In genomic region chr10:88080213-88080612, GRCh38 we compare ENCODE assay signal across 8 cellular contexts.
A peak's percentile ranks its signal among the peaks of the same experiment; 100 is the strongest.
DNase-seq lines count a peak whose midpoint lies in the region; ATAC-seq and TF ChIP-seq lines count a peak whose summit lies in the region.

No MANE protein-coding gene starts in this region.

- H3K4me1 Mint-ChIP-seq in T-helper 17 cell: peaks cover 10% of the 10 kb centered on the region

- H3K9me3 ChIP-seq in Karpas-422 (ENCODE audit: low read length) (no peaks in the 10 kb centered on the region), left lung (no peaks in the 10 kb centered on the region), T-helper 17 cell (ENCODE audit: control insufficient read depth, low read length, poor library complexity, severe bottlenecking) (no peaks in the 10 kb centered on the region)

- H3K9me2 ChIP-seq in Karpas-422 (replicated peaks; ENCODE audit: insufficient read depth, low read length): no peaks in the 10 kb centered on the region

- intact Hi-C loops in left lung (cut with DNase I): no loop called here

- peak overlapping the region; percentile 71 for H3K9ac ChIP-seq in Karpas-422 (ENCODE audit: low read length)

- H3K4me2 ChIP-seq in Karpas-422 (ENCODE audit: low read depth, low read length, poor library complexity, severe bottlenecking): peak overlapping the region; percentile 78

- no peak overlapping the region for H3K27ac Mint-ChIP-seq in T-helper 17 cell

- H3K4me3 ChIP-seq in Karpas-422 (ENCODE audit: low read length): peak overlapping the region; percentile 27; the same call in 1 of the 2 replicates
- H3K4me3 ChIP-seq in left lung: no peak overlapping the region

- POLR2A ChIA-PET in GM10248 (lab: Yijun Ruan, JAX): no interaction called here

- H3K79me2 ChIP-seq in Karpas-422 (ENCODE audit: low read length): no peaks in the 10 kb centered on the region

- H3K36me3 ChIP-seq in Karpas-422 (ENCODE audit: insufficient read depth, low read length): no peaks in the 10 kb centered on the region
- no peaks in the 10 kb centered on the region for H3K36me3 ChIP-seq in left lung

- DNase-seq in GM10248 (ENCODE audit: extremely low spot score) (peak; percentile 59), Karpas-422 (peak; percentile 49), left lung (no peak), T-helper 17 cell (no peak), DMS 273 (lab: John Stamatoyannopoulos, UW; ENCODE audit: unreplicated experiment) (no peak), NOMO-1 treated with DMSO at 0.1 percent for 48 hours (lab: John Stamatoyannopoulos, UW; ENCODE audit: unreplicated experiment) (no peak), COLO829 (ENCODE audit: low spot score) (no peak)

- TF ChIP-seq CTCF in GM10248 (IDR thresholded peaks at IDR 0.05; ENCODE audit: control extremely low read depth, extremely low read depth, low read depth, missing control alignments) (no peak), left lung (IDR thresholded peaks at IDR 0.05) (no peak)

- no peaks in the 10 kb centered on the region for H3K36me3 Mint-ChIP-seq in T-helper 17 cell (ENCODE audit: low read depth)

- no peak overlapping the region for H3K4me3 Mint-ChIP-seq in T-helper 17 cell

- H3K27ac ChIP-seq in Karpas-422 (ENCODE audit: low read length) (peak overlapping the region; percentile 100), left lung (peak overlapping the region in 1 of 2 donors; percentile 22)

- no peaks in the 10 kb centered on the region for H4K20me1 ChIP-seq in Karpas-422 (ENCODE audit: insufficient read depth, low read depth, low read length)

- H2AFZ ChIP-seq in Karpas-422 (ENCODE audit: low read length): peak overlapping the region; percentile 34; the same call in 1 of the 2 replicates

- CTCF ChIA-PET in GM10248 (lab: Yijun Ruan, JAX): interaction anchor here (0.7 to 3.4 kb wide), 6 partner anchors 10 to 209 kb away, joined by 3 to 9 read pairs (median 4); no protein-coding TSS in a partner anchor

- no peaks in the 10 kb centered on the region for H3K27me3 Mint-ChIP-seq in T-helper 17 cell

- no peaks in the 10 kb centered on the region for H3K27me3 ChIP-seq in Karpas-422 (ENCODE audit: low read length)
- H3K27me3 ChIP-seq in left lung: no peaks in the 10 kb centered on the region

- H3K4me1 ChIP-seq in Karpas-422 (ENCODE audit: low read length): peaks cover 72% of the 10 kb centered on the region
- H3K4me1 ChIP-seq in left lung: peaks cover 3 to 50% of the 10 kb centered on the region in 2 donors

- ATAC-seq in GM21717 (IDR thresholded peaks at IDR 0.05; ENCODE audit: unreplicated experiment): peak; percentile 37
- ATAC-seq in left lung: peak; percentile 96
- no peak for ATAC-seq in T-helper 17 cell

Comparison
In these comparisons a context has a peak if more than half of its experiments do, and no peak if none do; other contexts are left out.
1. DNase-seq: peak in GM10248 (single experiment) and Karpas-422 (single experiment); none in left lung (0 of 2), T-helper 17 cell (0 of 3), DMS 273 (single experiment), NOMO-1 treated with DMSO at 0.1 percent for 48 hours (single experiment) and COLO829 (single experiment).